ENCODE assay signal across 1 cellular context in the genomic region with DNA sequence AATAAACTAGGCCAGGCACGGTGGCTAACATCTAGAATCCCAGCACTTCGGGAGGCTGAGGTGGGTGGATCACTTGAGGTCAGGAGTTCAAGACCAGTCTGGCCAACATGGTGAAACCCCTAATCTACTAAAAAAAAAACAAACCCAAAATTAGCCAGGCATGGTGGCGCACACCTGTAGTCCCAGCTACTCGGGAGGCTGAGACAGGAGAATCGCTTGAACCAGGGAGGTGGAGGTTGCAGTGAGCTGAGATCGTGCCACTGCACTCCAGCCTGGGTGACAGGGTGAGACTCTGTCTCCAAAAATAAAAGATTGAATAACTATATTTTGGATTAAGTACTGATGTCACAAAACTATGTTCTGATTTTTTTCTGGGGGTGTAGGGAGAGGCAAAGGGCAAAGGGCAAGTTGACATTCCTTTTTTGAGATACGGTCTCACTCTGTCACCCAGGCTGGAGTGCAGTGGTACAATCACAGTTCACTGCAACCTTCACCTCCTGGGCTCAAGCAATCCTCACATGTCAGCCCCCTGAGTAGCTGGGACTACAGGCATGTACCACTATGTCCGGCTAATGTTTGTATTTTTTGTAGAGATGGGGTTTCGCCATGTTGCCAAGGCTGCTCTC.
TF ChIP-seq lines count a peak whose summit lies in the region.
"Not testable (repeated sequence)": the region's sequence is repeated elsewhere in the genome, so short reads cannot be mapped to it uniquely, and the experiment has no call there.

No MANE protein-coding gene starts in this region.

TF ChIP-seq in HepG2, 621 proteins besides CTCF, POLR2A, EP300 and RAD21:
- TF ChIP-seq GATAD2A (CRISPR knock-in tag; IDR thresholded peaks at IDR 0.05) (0 out of 2 replicates have a peak, but pooled peaks have one; percentile 14), ZNF557 (CRISPR knock-in tag; IDR thresholded peaks at IDR 0.05) (0 out of 2 replicates have a peak, but pooled peaks have one; percentile 32), AHR (CRISPR knock-in tag; IDR thresholded peaks at IDR 0.05) (0 out of 2 replicates have a peak, but pooled peaks have one; percentile 40), RXRA (CRISPR knock-in tag; IDR thresholded peaks at IDR 0.05) (0 out of 2 replicates have a peak, but pooled peaks have one; percentile 27), ZMYM4 (CRISPR knock-in tag; IDR thresholded peaks at IDR 0.05) (0 out of 2 replicates have a peak, but pooled peaks have one; percentile 10), LCORL (CRISPR knock-in tag; IDR thresholded peaks at IDR 0.05) (0 out of 2 replicates have a peak, but pooled peaks have one; percentile 30), NCOA2 (CRISPR knock-in tag; IDR thresholded peaks at IDR 0.05) (peak; percentile 45; the same call in 1 of the 2 replicates), BCL6 (CRISPR knock-in tag; IDR thresholded peaks at IDR 0.05) (peak; percentile 29; the same call in 1 of the 2 replicates), GFI1 (CRISPR knock-in tag; IDR thresholded peaks at IDR 0.05; ENCODE audit: borderline replicate concordance) (peak; percentile 70), ZNF747 (CRISPR knock-in tag; IDR thresholded peaks at IDR 0.05; ENCODE audit: borderline replicate concordance) (0 out of 2 replicates have a peak, but pooled peaks have one; percentile 21), FOXA1 (CRISPR knock-in tag; IDR thresholded peaks at IDR 0.05) (peak; percentile 60; the same call in 1 of the 2 replicates), NR2F6 (IDR thresholded peaks at IDR 0.05) (peak; percentile 73), NR2F6 (CRISPR knock-in tag; IDR thresholded peaks at IDR 0.05) (peak; percentile 65), DPF2 (CRISPR knock-in tag; IDR thresholded peaks at IDR 0.05; ENCODE audit: borderline replicate concordance, low read depth) (peak; percentile 38; the same call in 1 of the 2 replicates), NR2C2 (CRISPR knock-in tag; IDR thresholded peaks at IDR 0.05; ENCODE audit: borderline replicate concordance) (peak; percentile 48; the same call in 1 of the 2 replicates), HNF4A (CRISPR knock-in tag; IDR thresholded peaks at IDR 0.05) (peak; percentile 69), ZNF460 (CRISPR knock-in tag; IDR thresholded peaks at IDR 0.05; ENCODE audit: borderline replicate concordance) (peak; percentile 88; the same call in 1 of the 2 replicates), IRF2 (CRISPR knock-in tag; IDR thresholded peaks at IDR 0.05) (0 out of 2 replicates have a peak, but pooled peaks have one; percentile 35), ZNF343 (CRISPR knock-in tag; IDR thresholded peaks at IDR 0.05) (0 out of 2 replicates have a peak, but pooled peaks have one; percentile 5), SAP130 (CRISPR knock-in tag; IDR thresholded peaks at IDR 0.05; ENCODE audit: low read depth) (peak; percentile 20; the same call in 1 of the 2 replicates), TEAD3 (CRISPR knock-in tag; optimal IDR thresholded peaks at IDR 0.05; ENCODE audit: borderline replicate concordance) (peak; percentile 62), SOX13 (CRISPR knock-in tag; conservative IDR thresholded peaks at IDR 0.05 in 1 of 2, IDR thresholded peaks at IDR 0.05 in 1 of 2) (0 out of 4 replicates have a peak, but pooled peaks of 1 of the 2 experiments have one; percentile 6), RARA (CRISPR knock-in tag; IDR thresholded peaks at IDR 0.05) (peak; percentile 84), ZNF556 (CRISPR knock-in tag; IDR thresholded peaks at IDR 0.05; ENCODE audit: borderline replicate concordance) (0 out of 2 replicates have a peak, but pooled peaks have one; percentile 6), MED1 (CRISPR knock-in tag; IDR thresholded peaks at IDR 0.05) (0 out of 2 replicates have a peak, but pooled peaks have one; percentile 33), ZMYM3 (CRISPR knock-in tag; IDR thresholded peaks at IDR 0.05) (0 out of 2 replicates have a peak, but pooled peaks have one; percentile 41), RXRB (CRISPR knock-in tag; IDR thresholded peaks at IDR 0.05; ENCODE audit: borderline replicate concordance) (0 out of 2 replicates have a peak, but pooled peaks have one; percentile 10), SALL1 (CRISPR knock-in tag; IDR thresholded peaks at IDR 0.05) (peak; percentile 64), HNF4G (IDR thresholded peaks at IDR 0.05; ENCODE audit: borderline replicate concordance, low read depth, low read length) (peak; percentile 46; the same call in 1 of the 2 replicates), ZBTB7B (CRISPR knock-in tag; IDR thresholded peaks at IDR 0.05) (peak; percentile 39; the same call in 1 of the 2 replicates)
- TF ChIP-seq, protein P1, sequence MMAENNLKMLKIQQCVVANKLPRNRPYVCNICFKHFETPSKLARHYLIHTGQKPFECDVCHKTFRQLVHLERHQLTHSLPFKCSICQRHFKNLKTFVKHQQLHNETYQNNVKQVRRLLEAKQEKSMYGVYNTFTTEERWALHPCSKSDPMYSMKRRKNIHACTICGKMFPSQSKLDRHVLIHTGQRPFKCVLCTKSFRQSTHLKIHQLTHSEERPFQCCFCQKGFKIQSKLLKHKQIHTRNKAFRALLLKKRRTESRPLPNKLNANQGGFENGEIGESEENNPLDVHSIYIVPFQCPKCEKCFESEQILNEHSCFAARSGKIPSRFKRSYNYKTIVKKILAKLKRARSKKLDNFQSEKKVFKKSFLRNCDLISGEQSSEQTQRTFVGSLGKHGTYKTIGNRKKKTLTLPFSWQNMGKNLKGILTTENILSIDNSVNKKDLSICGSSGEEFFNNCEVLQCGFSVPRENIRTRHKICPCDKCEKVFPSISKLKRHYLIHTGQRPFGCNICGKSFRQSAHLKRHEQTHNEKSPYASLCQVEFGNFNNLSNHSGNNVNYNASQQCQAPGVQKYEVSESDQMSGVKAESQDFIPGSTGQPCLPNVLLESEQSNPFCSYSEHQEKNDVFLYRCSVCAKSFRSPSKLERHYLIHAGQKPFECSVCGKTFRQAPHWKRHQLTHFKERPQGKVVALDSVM (CRISPR knock-in tag; IDR thresholded peaks at IDR 0.05): peak; percentile 56; the same call in 1 of the 2 replicates
- TF ChIP-seq, protein P2, sequence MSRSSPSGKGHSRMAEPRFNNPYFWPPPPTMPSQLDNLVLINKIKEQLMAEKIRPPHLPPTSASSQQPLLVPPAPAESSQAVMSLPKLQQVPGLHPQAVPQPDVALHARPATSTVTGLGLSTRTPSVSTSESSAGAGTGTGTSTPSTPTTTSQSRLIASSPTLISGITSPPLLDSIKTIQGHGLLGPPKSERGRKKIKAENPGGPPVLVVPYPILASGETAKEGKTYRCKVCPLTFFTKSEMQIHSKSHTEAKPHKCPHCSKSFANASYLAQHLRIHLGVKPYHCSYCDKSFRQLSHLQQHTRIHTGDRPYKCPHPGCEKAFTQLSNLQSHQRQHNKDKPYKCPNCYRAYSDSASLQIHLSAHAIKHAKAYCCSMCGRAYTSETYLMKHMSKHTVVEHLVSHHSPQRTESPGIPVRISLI (CRISPR knock-in tag; IDR thresholded peaks at IDR 0.05; ENCODE audit: borderline replicate concordance): peak; percentile 48; the same call in 1 of the 2 replicates
- TF ChIP-seq LCORL (IDR thresholded peaks at IDR 0.05); FOXA1 (IDR thresholded peaks at IDR 0.05); SOX13 (IDR thresholded peaks at IDR 0.05); HNF4G (CRISPR knock-in tag; IDR thresholded peaks at IDR 0.05; ENCODE audit: borderline replicate concordance, low read depth): not testable (repeated sequence)
- TF ChIP-seq, protein P3, sequence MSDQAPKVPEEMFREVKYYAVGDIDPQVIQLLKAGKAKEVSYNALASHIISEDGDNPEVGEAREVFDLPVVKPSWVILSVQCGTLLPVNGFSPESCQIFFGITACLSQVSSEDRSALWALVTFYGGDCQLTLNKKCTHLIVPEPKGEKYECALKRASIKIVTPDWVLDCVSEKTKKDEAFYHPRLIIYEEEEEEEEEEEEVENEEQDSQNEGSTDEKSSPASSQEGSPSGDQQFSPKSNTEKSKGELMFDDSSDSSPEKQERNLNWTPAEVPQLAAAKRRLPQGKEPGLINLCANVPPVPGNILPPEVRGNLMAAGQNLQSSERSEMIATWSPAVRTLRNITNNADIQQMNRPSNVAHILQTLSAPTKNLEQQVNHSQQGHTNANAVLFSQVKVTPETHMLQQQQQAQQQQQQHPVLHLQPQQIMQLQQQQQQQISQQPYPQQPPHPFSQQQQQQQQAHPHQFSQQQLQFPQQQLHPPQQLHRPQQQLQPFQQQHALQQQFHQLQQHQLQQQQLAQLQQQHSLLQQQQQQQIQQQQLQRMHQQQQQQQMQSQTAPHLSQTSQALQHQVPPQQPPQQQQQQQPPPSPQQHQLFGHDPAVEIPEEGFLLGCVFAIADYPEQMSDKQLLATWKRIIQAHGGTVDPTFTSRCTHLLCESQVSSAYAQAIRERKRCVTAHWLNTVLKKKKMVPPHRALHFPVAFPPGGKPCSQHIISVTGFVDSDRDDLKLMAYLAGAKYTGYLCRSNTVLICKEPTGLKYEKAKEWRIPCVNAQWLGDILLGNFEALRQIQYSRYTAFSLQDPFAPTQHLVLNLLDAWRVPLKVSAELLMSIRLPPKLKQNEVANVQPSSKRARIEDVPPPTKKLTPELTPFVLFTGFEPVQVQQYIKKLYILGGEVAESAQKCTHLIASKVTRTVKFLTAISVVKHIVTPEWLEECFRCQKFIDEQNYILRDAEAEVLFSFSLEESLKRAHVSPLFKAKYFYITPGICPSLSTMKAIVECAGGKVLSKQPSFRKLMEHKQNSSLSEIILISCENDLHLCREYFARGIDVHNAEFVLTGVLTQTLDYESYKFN (CRISPR knock-in tag; conservative IDR thresholded peaks at IDR 0.05): 0 out of 2 replicates have a peak, but pooled peaks have one; percentile 46
- TF ChIP-seq, protein P4, sequence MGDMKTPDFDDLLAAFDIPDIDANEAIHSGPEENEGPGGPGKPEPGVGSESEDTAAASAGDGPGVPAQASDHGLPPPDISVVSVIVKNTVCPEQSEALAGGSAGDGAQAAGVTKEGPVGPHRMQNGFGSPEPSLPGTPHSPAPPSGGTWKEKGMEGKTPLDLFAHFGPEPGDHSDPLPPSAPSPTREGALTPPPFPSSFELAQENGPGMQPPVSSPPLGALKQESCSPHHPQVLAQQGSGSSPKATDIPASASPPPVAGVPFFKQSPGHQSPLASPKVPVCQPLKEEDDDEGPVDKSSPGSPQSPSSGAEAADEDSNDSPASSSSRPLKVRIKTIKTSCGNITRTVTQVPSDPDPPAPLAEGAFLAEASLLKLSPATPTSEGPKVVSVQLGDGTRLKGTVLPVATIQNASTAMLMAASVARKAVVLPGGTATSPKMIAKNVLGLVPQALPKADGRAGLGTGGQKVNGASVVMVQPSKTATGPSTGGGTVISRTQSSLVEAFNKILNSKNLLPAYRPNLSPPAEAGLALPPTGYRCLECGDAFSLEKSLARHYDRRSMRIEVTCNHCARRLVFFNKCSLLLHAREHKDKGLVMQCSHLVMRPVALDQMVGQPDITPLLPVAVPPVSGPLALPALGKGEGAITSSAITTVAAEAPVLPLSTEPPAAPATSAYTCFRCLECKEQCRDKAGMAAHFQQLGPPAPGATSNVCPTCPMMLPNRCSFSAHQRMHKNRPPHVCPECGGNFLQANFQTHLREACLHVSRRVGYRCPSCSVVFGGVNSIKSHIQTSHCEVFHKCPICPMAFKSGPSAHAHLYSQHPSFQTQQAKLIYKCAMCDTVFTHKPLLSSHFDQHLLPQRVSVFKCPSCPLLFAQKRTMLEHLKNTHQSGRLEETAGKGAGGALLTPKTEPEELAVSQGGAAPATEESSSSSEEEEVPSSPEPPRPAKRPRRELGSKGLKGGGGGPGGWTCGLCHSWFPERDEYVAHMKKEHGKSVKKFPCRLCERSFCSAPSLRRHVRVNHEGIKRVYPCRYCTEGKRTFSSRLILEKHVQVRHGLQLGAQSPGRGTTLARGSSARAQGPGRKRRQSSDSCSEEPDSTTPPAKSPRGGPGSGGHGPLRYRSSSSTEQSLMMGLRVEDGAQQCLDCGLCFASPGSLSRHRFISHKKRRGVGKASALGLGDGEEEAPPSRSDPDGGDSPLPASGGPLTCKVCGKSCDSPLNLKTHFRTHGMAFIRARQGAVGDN (CRISPR knock-in tag; IDR thresholded peaks at IDR 0.05): peak; percentile 24; the same call in 1 of the 2 replicates
- TF ChIP-seq, protein P5, sequence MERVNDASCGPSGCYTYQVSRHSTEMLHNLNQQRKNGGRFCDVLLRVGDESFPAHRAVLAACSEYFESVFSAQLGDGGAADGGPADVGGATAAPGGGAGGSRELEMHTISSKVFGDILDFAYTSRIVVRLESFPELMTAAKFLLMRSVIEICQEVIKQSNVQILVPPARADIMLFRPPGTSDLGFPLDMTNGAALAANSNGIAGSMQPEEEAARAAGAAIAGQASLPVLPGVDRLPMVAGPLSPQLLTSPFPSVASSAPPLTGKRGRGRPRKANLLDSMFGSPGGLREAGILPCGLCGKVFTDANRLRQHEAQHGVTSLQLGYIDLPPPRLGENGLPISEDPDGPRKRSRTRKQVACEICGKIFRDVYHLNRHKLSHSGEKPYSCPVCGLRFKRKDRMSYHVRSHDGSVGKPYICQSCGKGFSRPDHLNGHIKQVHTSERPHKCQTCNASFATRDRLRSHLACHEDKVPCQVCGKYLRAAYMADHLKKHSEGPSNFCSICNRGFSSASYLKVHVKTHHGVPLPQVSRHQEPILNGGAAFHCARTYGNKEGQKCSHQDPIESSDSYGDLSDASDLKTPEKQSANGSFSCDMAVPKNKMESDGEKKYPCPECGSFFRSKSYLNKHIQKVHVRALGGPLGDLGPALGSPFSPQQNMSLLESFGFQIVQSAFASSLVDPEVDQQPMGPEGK (CRISPR knock-in tag; IDR thresholded peaks at IDR 0.05): 0 out of 2 replicates have a peak, but pooled peaks have one; percentile 40
- TF ChIP-seq, protein P6, sequence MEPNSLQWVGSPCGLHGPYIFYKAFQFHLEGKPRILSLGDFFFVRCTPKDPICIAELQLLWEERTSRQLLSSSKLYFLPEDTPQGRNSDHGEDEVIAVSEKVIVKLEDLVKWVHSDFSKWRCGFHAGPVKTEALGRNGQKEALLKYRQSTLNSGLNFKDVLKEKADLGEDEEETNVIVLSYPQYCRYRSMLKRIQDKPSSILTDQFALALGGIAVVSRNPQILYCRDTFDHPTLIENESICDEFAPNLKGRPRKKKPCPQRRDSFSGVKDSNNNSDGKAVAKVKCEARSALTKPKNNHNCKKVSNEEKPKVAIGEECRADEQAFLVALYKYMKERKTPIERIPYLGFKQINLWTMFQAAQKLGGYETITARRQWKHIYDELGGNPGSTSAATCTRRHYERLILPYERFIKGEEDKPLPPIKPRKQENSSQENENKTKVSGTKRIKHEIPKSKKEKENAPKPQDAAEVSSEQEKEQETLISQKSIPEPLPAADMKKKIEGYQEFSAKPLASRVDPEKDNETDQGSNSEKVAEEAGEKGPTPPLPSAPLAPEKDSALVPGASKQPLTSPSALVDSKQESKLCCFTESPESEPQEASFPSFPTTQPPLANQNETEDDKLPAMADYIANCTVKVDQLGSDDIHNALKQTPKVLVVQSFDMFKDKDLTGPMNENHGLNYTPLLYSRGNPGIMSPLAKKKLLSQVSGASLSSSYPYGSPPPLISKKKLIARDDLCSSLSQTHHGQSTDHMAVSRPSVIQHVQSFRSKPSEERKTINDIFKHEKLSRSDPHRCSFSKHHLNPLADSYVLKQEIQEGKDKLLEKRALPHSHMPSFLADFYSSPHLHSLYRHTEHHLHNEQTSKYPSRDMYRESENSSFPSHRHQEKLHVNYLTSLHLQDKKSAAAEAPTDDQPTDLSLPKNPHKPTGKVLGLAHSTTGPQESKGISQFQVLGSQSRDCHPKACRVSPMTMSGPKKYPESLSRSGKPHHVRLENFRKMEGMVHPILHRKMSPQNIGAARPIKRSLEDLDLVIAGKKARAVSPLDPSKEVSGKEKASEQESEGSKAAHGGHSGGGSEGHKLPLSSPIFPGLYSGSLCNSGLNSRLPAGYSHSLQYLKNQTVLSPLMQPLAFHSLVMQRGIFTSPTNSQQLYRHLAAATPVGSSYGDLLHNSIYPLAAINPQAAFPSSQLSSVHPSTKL (CRISPR knock-in tag; IDR thresholded peaks at IDR 0.05): peak; percentile 30; the same call in 1 of the 2 replicates
